ENCODE assay signal across 3 cellular contexts in genomic region chr15:89802231-89802928, GRCh38.
TF ChIP-seq lines count a peak whose summit lies in the region.

No MANE protein-coding gene starts in this region.

TF ChIP-seq in SK-N-SH, 30 proteins besides CTCF, POLR2A, EP300 and RAD21:
- TF ChIP-seq, protein P1, sequence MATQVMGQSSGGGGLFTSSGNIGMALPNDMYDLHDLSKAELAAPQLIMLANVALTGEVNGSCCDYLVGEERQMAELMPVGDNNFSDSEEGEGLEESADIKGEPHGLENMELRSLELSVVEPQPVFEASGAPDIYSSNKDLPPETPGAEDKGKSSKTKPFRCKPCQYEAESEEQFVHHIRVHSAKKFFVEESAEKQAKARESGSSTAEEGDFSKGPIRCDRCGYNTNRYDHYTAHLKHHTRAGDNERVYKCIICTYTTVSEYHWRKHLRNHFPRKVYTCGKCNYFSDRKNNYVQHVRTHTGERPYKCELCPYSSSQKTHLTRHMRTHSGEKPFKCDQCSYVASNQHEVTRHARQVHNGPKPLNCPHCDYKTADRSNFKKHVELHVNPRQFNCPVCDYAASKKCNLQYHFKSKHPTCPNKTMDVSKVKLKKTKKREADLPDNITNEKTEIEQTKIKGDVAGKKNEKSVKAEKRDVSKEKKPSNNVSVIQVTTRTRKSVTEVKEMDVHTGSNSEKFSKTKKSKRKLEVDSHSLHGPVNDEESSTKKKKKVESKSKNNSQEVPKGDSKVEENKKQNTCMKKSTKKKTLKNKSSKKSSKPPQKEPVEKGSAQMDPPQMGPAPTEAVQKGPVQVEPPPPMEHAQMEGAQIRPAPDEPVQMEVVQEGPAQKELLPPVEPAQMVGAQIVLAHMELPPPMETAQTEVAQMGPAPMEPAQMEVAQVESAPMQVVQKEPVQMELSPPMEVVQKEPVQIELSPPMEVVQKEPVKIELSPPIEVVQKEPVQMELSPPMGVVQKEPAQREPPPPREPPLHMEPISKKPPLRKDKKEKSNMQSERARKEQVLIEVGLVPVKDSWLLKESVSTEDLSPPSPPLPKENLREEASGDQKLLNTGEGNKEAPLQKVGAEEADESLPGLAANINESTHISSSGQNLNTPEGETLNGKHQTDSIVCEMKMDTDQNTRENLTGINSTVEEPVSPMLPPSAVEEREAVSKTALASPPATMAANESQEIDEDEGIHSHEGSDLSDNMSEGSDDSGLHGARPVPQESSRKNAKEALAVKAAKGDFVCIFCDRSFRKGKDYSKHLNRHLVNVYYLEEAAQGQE (IDR thresholded peaks at IDR 0.05; ENCODE audit: low read depth, low read length), result no peak
- TF ChIP-seq MXI1 (IDR thresholded peaks at IDR 0.05; ENCODE audit: low read depth, low read length) (no peak), RCOR1 (IDR thresholded peaks at IDR 0.05; ENCODE audit: low read length) (no peak), MEF2A (IDR thresholded peaks at IDR 0.05; ENCODE audit: borderline replicate concordance, low read depth) (no peak), POLR2AphosphoS5 (IDR thresholded peaks at IDR 0.05; ENCODE audit: low read depth, low read length) (no peak)

TF ChIP-seq in SK-N-SH treated with all-trans-retinoic acid at 6 μM for 48 hours, 23 proteins besides CTCF, POLR2A, EP300 and RAD21:
- no peak for TF ChIP-seq ESRRG (CRISPR knock-in tag; IDR thresholded peaks at IDR 0.05)
- no peak for TF ChIP-seq TOX (CRISPR knock-in tag; IDR thresholded peaks at IDR 0.05; ENCODE audit: borderline replicate concordance)
- TF ChIP-seq, protein P2, sequence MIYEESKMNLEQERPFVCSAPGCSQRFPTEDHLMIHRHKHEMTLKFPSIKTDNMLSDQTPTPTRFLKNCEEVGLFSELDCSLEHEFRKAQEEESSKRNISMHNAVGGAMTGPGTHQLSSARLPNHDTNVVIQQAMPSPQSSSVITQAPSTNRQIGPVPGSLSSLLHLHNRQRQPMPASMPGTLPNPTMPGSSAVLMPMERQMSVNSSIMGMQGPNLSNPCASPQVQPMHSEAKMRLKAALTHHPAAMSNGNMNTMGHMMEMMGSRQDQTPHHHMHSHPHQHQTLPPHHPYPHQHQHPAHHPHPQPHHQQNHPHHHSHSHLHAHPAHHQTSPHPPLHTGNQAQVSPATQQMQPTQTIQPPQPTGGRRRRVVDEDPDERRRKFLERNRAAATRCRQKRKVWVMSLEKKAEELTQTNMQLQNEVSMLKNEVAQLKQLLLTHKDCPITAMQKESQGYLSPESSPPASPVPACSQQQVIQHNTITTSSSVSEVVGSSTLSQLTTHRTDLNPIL (CRISPR knock-in tag; IDR thresholded peaks at IDR 0.05; ENCODE audit: low read depth), result no peak
- TF ChIP-seq, protein P3, sequence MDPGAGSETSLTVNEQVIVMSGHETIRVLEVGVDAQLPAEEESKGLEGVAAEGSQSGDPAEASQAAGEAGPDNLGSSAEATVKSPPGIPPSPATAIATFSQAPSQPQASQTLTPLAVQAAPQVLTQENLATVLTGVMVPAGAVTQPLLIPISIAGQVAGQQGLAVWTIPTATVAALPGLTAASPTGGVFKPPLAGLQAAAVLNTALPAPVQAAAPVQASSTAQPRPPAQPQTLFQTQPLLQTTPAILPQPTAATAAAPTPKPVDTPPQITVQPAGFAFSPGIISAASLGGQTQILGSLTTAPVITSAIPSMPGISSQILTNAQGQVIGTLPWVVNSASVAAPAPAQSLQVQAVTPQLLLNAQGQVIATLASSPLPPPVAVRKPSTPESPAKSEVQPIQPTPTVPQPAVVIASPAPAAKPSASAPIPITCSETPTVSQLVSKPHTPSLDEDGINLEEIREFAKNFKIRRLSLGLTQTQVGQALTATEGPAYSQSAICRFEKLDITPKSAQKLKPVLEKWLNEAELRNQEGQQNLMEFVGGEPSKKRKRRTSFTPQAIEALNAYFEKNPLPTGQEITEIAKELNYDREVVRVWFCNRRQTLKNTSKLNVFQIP (CRISPR knock-in tag; IDR thresholded peaks at IDR 0.05; ENCODE audit: borderline replicate concordance, low read depth), result no peak
- TF ChIP-seq ZFP30 (CRISPR knock-in tag; IDR thresholded peaks at IDR 0.05), result no peak
- no peak for TF ChIP-seq TCF4 (CRISPR knock-in tag; IDR thresholded peaks at IDR 0.05; ENCODE audit: borderline replicate concordance)
- TF ChIP-seq, protein P4, sequence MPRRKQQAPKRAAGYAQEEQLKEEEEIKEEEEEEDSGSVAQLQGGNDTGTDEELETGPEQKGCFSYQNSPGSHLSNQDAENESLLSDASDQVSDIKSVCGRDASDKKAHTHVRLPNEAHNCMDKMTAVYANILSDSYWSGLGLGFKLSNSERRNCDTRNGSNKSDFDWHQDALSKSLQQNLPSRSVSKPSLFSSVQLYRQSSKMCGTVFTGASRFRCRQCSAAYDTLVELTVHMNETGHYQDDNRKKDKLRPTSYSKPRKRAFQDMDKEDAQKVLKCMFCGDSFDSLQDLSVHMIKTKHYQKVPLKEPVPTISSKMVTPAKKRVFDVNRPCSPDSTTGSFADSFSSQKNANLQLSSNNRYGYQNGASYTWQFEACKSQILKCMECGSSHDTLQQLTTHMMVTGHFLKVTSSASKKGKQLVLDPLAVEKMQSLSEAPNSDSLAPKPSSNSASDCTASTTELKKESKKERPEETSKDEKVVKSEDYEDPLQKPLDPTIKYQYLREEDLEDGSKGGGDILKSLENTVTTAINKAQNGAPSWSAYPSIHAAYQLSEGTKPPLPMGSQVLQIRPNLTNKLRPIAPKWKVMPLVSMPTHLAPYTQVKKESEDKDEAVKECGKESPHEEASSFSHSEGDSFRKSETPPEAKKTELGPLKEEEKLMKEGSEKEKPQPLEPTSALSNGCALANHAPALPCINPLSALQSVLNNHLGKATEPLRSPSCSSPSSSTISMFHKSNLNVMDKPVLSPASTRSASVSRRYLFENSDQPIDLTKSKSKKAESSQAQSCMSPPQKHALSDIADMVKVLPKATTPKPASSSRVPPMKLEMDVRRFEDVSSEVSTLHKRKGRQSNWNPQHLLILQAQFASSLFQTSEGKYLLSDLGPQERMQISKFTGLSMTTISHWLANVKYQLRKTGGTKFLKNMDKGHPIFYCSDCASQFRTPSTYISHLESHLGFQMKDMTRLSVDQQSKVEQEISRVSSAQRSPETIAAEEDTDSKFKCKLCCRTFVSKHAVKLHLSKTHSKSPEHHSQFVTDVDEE (CRISPR knock-in tag; IDR thresholded peaks at IDR 0.05), result no peak
- no peak for TF ChIP-seq SNAI2 (CRISPR knock-in tag; IDR thresholded peaks at IDR 0.05)
- TF ChIP-seq ZNF565 (CRISPR knock-in tag; conservative IDR thresholded peaks at IDR 0.05; ENCODE audit: low read depth), result no peak
- no peak for TF ChIP-seq ZNF70 (CRISPR knock-in tag; IDR thresholded peaks at IDR 0.05)
- no peak for TF ChIP-seq ARNTL (CRISPR knock-in tag; IDR thresholded peaks at IDR 0.05; ENCODE audit: borderline replicate concordance, low read depth)
- TF ChIP-seq BACH2 (CRISPR knock-in tag; IDR thresholded peaks at IDR 0.05; ENCODE audit: borderline replicate concordance), result no peak
- TF ChIP-seq, protein P5, sequence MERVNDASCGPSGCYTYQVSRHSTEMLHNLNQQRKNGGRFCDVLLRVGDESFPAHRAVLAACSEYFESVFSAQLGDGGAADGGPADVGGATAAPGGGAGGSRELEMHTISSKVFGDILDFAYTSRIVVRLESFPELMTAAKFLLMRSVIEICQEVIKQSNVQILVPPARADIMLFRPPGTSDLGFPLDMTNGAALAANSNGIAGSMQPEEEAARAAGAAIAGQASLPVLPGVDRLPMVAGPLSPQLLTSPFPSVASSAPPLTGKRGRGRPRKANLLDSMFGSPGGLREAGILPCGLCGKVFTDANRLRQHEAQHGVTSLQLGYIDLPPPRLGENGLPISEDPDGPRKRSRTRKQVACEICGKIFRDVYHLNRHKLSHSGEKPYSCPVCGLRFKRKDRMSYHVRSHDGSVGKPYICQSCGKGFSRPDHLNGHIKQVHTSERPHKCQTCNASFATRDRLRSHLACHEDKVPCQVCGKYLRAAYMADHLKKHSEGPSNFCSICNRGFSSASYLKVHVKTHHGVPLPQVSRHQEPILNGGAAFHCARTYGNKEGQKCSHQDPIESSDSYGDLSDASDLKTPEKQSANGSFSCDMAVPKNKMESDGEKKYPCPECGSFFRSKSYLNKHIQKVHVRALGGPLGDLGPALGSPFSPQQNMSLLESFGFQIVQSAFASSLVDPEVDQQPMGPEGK (CRISPR knock-in tag; IDR thresholded peaks at IDR 0.05; ENCODE audit: borderline replicate concordance), result no peak
- TF ChIP-seq ZNF8 (CRISPR knock-in tag; IDR thresholded peaks at IDR 0.05), result no peak

TF ChIP-seq in IMR-90, 13 proteins besides CTCF, POLR2A, EP300 and RAD21:
- no peak for TF ChIP-seq MAZ (IDR thresholded peaks at IDR 0.05; ENCODE audit: borderline replicate concordance, low read depth, low read length)
- TF ChIP-seq SMC3 (IDR thresholded peaks at IDR 0.05; ENCODE audit: low read depth, low read length), result no peak
- TF ChIP-seq CEBPB (IDR thresholded peaks at IDR 0.05; ENCODE audit: low read depth, low read length), result no peak
- no peak for TF ChIP-seq ELK1 (IDR thresholded peaks at IDR 0.05; ENCODE audit: borderline replicate concordance, low read depth, low read length)
- TF ChIP-seq MAFK (IDR thresholded peaks at IDR 0.05; ENCODE audit: low read depth, low read length), result no peak
- no peak for TF ChIP-seq RCOR1 (IDR thresholded peaks at IDR 0.05; ENCODE audit: insufficient replicate concordance, low read length)
- no peak for TF ChIP-seq RFX5 (IDR thresholded peaks at IDR 0.05; ENCODE audit: low read depth, low read length)
TF ChIP-seq in IMR-90: peak in this region for 0.
